8 cellular contexts compared by ENCODE assay signal in the genomic region with DNA sequence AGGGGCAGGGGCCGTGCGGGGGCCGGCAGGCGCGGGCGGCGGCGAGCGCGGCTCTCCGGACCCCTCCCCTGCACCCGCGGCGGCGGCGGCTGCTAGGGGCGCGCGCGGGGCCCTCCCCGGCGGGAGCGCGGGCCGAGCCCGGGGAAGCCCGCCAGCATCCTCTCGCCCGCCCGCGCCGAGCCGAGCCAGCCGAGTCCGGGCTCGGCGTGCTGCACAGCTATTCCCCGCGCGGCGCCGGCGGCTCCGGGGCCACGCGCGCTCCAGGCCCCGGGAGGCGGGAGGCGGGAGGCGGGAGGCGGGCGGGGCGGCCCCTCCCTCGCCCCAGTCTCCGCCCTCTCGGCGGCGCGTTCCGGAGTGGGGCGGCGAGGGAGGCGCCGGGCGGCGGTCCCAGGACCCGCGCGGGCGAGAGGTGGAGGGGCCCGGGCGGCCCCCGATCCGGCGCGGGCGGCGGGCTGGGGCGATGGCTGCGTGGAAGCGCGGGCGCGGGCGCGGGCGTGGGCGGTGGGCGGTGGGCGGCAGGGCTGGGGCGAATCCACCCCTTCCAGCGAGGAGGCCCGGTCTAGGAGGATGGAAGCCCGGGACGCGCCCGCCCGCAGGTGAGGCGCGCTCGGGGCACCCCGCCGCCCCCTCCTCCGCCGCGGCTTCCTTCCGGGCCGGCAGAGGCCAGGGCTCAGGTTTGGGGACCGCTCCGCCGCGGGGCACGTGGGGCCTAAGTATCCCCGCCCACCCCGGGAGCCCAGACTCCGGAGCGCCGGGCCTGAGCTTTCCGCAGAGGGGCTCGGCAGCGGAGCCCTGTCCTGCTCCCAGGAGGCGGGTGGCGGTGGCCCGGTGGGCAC. TPM values are rescaled to one million over a fixed set of nuclear protein-coding genes. Genes with fewer than 3 reads are reported as not detected.
DNase-seq lines count a peak whose midpoint lies in the region; ATAC-seq and TF ChIP-seq lines count a peak whose summit lies in the region.

A gene (minus strand): TSS at position 261 of the 836 bp plus-strand sequence. CDS start 1,250 bp downstream, outside the sequence.

- peaks cover 3% of the 10 kb centered on the region for H3K36me3 Mint-ChIP-seq in activated naive CD8-positive, alpha-beta T cell treated with anti-CD3 and anti-CD28 coated beads, Interleukin-2, amount 10 ng/mL, durations not matched to agents 7 days and 5 days

- no peak within 1 kb of the TSS for H2BK12ac ChIP-seq in trophoblast cell (ENCODE audit: low read length)

- H2AFZ ChIP-seq in trophoblast cell (ENCODE audit: insufficient read depth, low read length, poor library complexity), result peak within 1 kb of the TSS; percentile 35

- peak within 1 kb of the TSS; percentile 55 for H4K8ac ChIP-seq in trophoblast cell (ENCODE audit: low read depth, low read length)

- H2AK5ac ChIP-seq in trophoblast cell (ENCODE audit: low read length), result no peak within 1 kb of the TSS

- peak within 1 kb of the TSS; percentile 82 for H3K27ac Mint-ChIP-seq in activated naive CD8-positive, alpha-beta T cell treated with anti-CD3 and anti-CD28 coated beads, Interleukin-2, amount 10 ng/mL, durations not matched to agents 7 days and 5 days

- WGBS in trophoblast cell (ENCODE audit: extremely low coverage, insufficient coverage, insufficient read length), result no CpG with 5 or more reads among the region's 125 CpGs

- TF ChIP-seq CTCF in uterus (IDR thresholded peaks at IDR 0.05), result no peak

- no peaks in the 10 kb centered on the region for H3K79me1 ChIP-seq in trophoblast cell (ENCODE audit: low read length)

- H3K4me1 ChIP-seq in trophoblast cell (ENCODE audit: control insufficient read depth in 1 of 2, insufficient read depth in 2 of 2, low read length in 2 of 2), result peaks cover 2 to 5% of the 10 kb centered on the region in 2 experiments
- H3K4me1 ChIP-seq in uterus, result peaks cover 0 to 6% of the 10 kb centered on the region in 2 donors

- no peaks in the 10 kb centered on the region for H3K79me2 ChIP-seq in trophoblast cell (ENCODE audit: control insufficient read depth, insufficient read depth, low read length, poor library complexity)

- H2BK5ac ChIP-seq in trophoblast cell (ENCODE audit: low read depth, low read length, poor library complexity), result no peak within 1 kb of the TSS

- intact Hi-C loops in Right ventricle myocardium superior (cut with DNase I), result no loop called here
- intact Hi-C loops in uterus (cut with DNase I; ENCODE audit: low total_unique reads), result no loop called here

- no peak within 1 kb of the TSS for H3K18ac ChIP-seq in trophoblast cell (ENCODE audit: low read length)

- no peak within 1 kb of the TSS for H3K4ac ChIP-seq in trophoblast cell (ENCODE audit: low read depth, low read length)

- ATAC-seq in GM19025 (IDR thresholded peaks at IDR 0.05; ENCODE audit: low read depth, unreplicated experiment) (peak; percentile 42), HG03175 (IDR thresholded peaks at IDR 0.05; ENCODE audit: unreplicated experiment) (peak; percentile 52), Right ventricle myocardium superior (ENCODE audit: poor library complexity) (peak; percentile 79)
- peak; percentile 58 for ATAC-seq in activated naive CD8-positive, alpha-beta T cell treated with anti-CD3 and anti-CD28 coated beads, Interleukin-2, amount 10 ng/mL, durations not matched to agents 7 days and 5 days (ENCODE audit: low read depth)

- H3K9me3 ChIP-seq in SK-N-MC (ENCODE audit: low read depth, low read length) (no peaks in the 10 kb centered on the region), trophoblast cell (ENCODE audit: insufficient read depth, low read depth, low read length) (peaks cover 4% of the 10 kb centered on the region), uterus (no peaks in the 10 kb centered on the region)

- H2BK120ac ChIP-seq in trophoblast cell (ENCODE audit: insufficient read depth, low read length, poor library complexity), result no peak within 1 kb of the TSS

- H3K4me3 Mint-ChIP-seq in activated naive CD8-positive, alpha-beta T cell treated with anti-CD3 and anti-CD28 coated beads, Interleukin-2, amount 10 ng/mL, durations not matched to agents 7 days and 5 days, result peak within 1 kb of the TSS; percentile 81

- H3K36me3 ChIP-seq in SK-N-MC (ENCODE audit: insufficient read depth, low read length) (no peaks in the 10 kb centered on the region; the same call in 1 of the 2 replicates), trophoblast cell (ENCODE audit: control insufficient read depth in 1 of 2, insufficient read depth in 2 of 2, low read length in 2 of 2) (no peaks in the 10 kb centered on the region), uterus (no peaks in the 10 kb centered on the region)

- H3K4me3 ChIP-seq in SK-N-MC (peak within 1 kb of the TSS; percentile 87), trophoblast cell (ENCODE audit: low read depth, low read length) (peak within 1 kb of the TSS; percentile 70), uterus (peak within 1 kb of the TSS; percentile 65 to 86)

- H3K27me3 ChIP-seq in trophoblast cell (ENCODE audit: insufficient read depth, low read length) (peaks cover 2% of the 10 kb centered on the region), uterus (no peaks in the 10 kb centered on the region)

- peak in 1 of 2 donors; percentile 27 for TF ChIP-seq POLR2A in uterus (IDR thresholded peaks at IDR 0.05)

- H4K91ac ChIP-seq in trophoblast cell (ENCODE audit: low read depth, low read length), result no peak within 1 kb of the TSS

- H3K27ac ChIP-seq in SK-N-MC (no peak within 1 kb of the TSS), trophoblast cell (ENCODE audit: low read depth, low read length) (no peak within 1 kb of the TSS), uterus (peak within 1 kb of the TSS; percentile 73 to 80)

- H4K12ac ChIP-seq in trophoblast cell (ENCODE audit: low read depth, low read length), result no peak within 1 kb of the TSS

- peak; percentile 92 for DNase-seq in AG20443 (ENCODE audit: low spot score)
- DNase-seq in SK-N-MC (ENCODE audit: low read depth, low spot score), result no peak
- DNase-seq in activated naive CD8-positive, alpha-beta T cell treated with anti-CD3 and anti-CD28 coated beads, Interleukin-2, amount 10 ng/mL, durations not matched to agents 7 days and 5 days, result peak; percentile 75
- peak; percentile 72 for DNase-seq in Right ventricle myocardium superior
- peak in 1 of 2 donors; percentile 47 for DNase-seq in trophoblast cell
- DNase-seq in uterus, result peak; percentile 40 to 71

- no peaks in the 10 kb centered on the region for H3K9me3 Mint-ChIP-seq in activated naive CD8-positive, alpha-beta T cell treated with anti-CD3 and anti-CD28 coated beads, Interleukin-2, amount 10 ng/mL, durations not matched to agents 7 days and 5 days

- POLR2A ChIA-PET in activated naive CD8-positive, alpha-beta T cell treated with anti-CD3 and anti-CD28 coated beads, Interleukin-2, amount 10 ng/mL, durations not matched to agents 7 days and 5 days (lab: Charles Lee), result interaction anchor here (0.6 to 1.1 kb wide), 2 partner anchors 15 to 243 kb away, joined by 3 to 4 read pairs; no protein-coding TSS in a partner anchor

- no peak within 1 kb of the TSS for H3K23ac ChIP-seq in trophoblast cell (ENCODE audit: low read length)

- H3K9ac ChIP-seq in SK-N-MC (ENCODE audit: insufficient read length) (peak within 1 kb of the TSS; percentile 70), trophoblast cell (ENCODE audit: low read length) (no peak within 1 kb of the TSS)

- H3K27me3 Mint-ChIP-seq in activated naive CD8-positive, alpha-beta T cell treated with anti-CD3 and anti-CD28 coated beads, Interleukin-2, amount 10 ng/mL, durations not matched to agents 7 days and 5 days, result peaks cover 3% of the 10 kb centered on the region

- peaks cover 29% of the 10 kb centered on the region for H3K4me1 Mint-ChIP-seq in activated naive CD8-positive, alpha-beta T cell treated with anti-CD3 and anti-CD28 coated beads, Interleukin-2, amount 10 ng/mL, durations not matched to agents 7 days and 5 days

- H3K14ac ChIP-seq in trophoblast cell (ENCODE audit: low read length), result no peak within 1 kb of the TSS

- peak within 1 kb of the TSS; percentile 90 for H3K4me2 ChIP-seq in trophoblast cell (ENCODE audit: low read length)

RNA-seq across cellular contexts. Expression of the gene that starts here (rescaled TPM):
- total RNA-seq in activated naive CD8-positive, alpha-beta T cell treated with anti-CD3 and anti-CD28 coated beads, Interleukin-2, amount 10 ng/mL, durations not matched to agents 7 days and 5 days, result 10 to 100 TPM; 29.5 to 32.5 TPM
- total RNA-seq in Right ventricle myocardium superior (19.8 TPM), uterus (100 to 1,000 TPM in 1 of 4 donors, 10 to 100 TPM in 3; 37.9 to 104 (median 51.7) TPM)
- polyA plus RNA-seq in trophoblast cell (2013), result 3.9 and 4.6 TPM in 2 replicates

Comparison
In these comparisons a context has a peak if more than half of its experiments do, and no peak if none do; other contexts are left out.
1. H3K27ac ChIP-seq: peak in uterus (2 of 2); none in SK-N-MC (single experiment) and trophoblast cell (single experiment).
2. Peak in every context shown above with its lines, with median percentiles within 50 percentile points of each other: ATAC-seq and H3K4me3 ChIP-seq.